Comparison of ENCODE assay signal across 27 cellular contexts in the genomic region with DNA sequence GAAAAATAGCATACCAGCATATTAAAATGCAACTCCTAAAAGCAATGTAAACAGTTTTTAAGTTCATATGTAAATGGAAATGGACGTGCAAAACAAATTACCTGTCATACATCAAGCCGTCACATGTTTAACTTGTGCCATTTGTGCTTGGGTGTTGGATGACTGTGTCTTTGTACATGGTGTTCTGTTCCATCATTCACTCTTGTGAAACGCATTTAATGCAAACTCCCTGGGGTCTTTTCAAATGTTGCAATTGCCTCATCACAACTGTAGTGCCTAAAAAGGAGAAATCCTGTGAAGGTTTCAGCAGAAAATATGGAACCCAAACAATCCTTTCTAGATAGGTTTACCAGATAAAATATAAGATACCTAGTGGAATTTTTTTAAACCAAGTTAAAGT. TPM values are rescaled to one million over a fixed set of nuclear protein-coding genes. Genes with fewer than 3 reads are reported as not detected.
"Had no signal": no experiment of that assay in that cellular context is flagged by ENCODE, and none has a peak within 500 bp of the region (broad histone marks: within the 10 kb centered on the region; RNA-seq: fewer than 3 reads in every experiment).

No MANE protein-coding gene starts in this region.

- H3K27me3 Mint-ChIP-seq: activated naive CD8-positive, alpha-beta T cell treated with anti-CD3 and anti-CD28 coated beads, Interleukin-2, amount 10 ng/mL, durations not matched to agents 7 days and 5 days had no signal

- H3K27ac Mint-ChIP-seq: activated CD8-positive, alpha-beta T cell treated with anti-CD3 and anti-CD28 coated beads, Interleukin-2, amount 10 ng/mL, durations not matched to agents 7 days and 5 days; activated naive CD8-positive, alpha-beta T cell treated with anti-CD3 and anti-CD28 coated beads, Interleukin-2, amount 10 ng/mL, durations not matched to agents 7 days and 5 days; T-helper 1 cell treated with Interleukin-12 subunit alpha and Interleukin-12 subunit beta and Interleukin-4 antibody, amounts not matched to agents 30 μg/mL and 1 μg/mL, for 36 hours had no signal

- H3K4me3 ChIP-seq: ascending aorta, body of pancreas, SJSA1 had no signal

- H3K27me3 ChIP-seq: ascending aorta, body of pancreas, SJSA1 had no signal

- H3K9me3 Mint-ChIP-seq: activated naive CD8-positive, alpha-beta T cell treated with anti-CD3 and anti-CD28 coated beads, Interleukin-2, amount 10 ng/mL, durations not matched to agents 7 days and 5 days; central memory CD8-positive, alpha-beta T cell; T-helper 1 cell treated with Interleukin-12 subunit alpha and Interleukin-12 subunit beta and Interleukin-4 antibody, amounts not matched to agents 30 μg/mL and 1 μg/mL, for 36 hours had no signal

- H3K9me3 ChIP-seq: ascending aorta, body of pancreas, SJSA1 had no signal

- ATAC-seq: activated CD4-positive, CD25-positive, alpha-beta regulatory T cell treated with anti-CD3 and anti-CD28 coated beads, Interleukin-2, amount 50 U/mL, for 24 hours; activated CD8-positive, alpha-beta T cell treated with anti-CD3 and anti-CD28 coated beads, Interleukin-2, amount 10 ng/mL, durations not matched to agents 7 days and 5 days; body of pancreas; Panc1; Right ventricle myocardium inferior had no signal

- H3K4me1 Mint-ChIP-seq: activated naive CD8-positive, alpha-beta T cell treated with anti-CD3 and anti-CD28 coated beads, Interleukin-2, amount 10 ng/mL, durations not matched to agents 7 days and 5 days had no signal

- H3K36me3 ChIP-seq: SJSA1 had no signal

- DNase-seq: activated CD4-positive, alpha-beta T cell treated with anti-CD3 and anti-CD28 coated beads for 4 hours; activated CD4-positive, alpha-beta T cell treated with anti-CD3 and anti-CD28 coated beads, Interleukin-2, amount 50 U/mL, for 4 hours; activated CD8-positive, alpha-beta memory T cell treated with anti-CD3 and anti-CD28 coated beads, Interleukin-2, amount 50 U/mL, for 48 hours; activated CD8-positive, alpha-beta T cell treated with anti-CD3 and anti-CD28 coated beads, Interleukin-2, amount 10 ng/mL, durations not matched to agents 7 days and 5 days; activated naive CD4-positive, alpha-beta T cell treated with anti-CD3 and anti-CD28 coated beads, Interleukin-2, amount 50 U/mL, for 16 hours; activated naive CD8-positive, alpha-beta T cell treated with anti-CD3 and anti-CD28 coated beads, Interleukin-2, amount 10 ng/mL, durations not matched to agents 7 days and 5 days; activated T-cell treated with anti-CD3 and anti-CD28 coated beads, Interleukin-2, amount 50 U/mL, for 1 hour; amniotic stem cell; body of pancreas; IMR-90; Kasumi-1; KBM-7; NCI-H1092; NCI-H2029; NCI-H226; NCI-H526; NCI-H82; RPMI8226 had no signal

- H3K27ac ChIP-seq: ascending aorta, body of pancreas, SJSA1 had no signal

- H3K4me3 Mint-ChIP-seq: activated CD8-positive, alpha-beta T cell treated with anti-CD3 and anti-CD28 coated beads, Interleukin-2, amount 10 ng/mL, durations not matched to agents 7 days and 5 days; activated naive CD8-positive, alpha-beta T cell treated with anti-CD3 and anti-CD28 coated beads, Interleukin-2, amount 10 ng/mL, durations not matched to agents 7 days and 5 days; central memory CD8-positive, alpha-beta T cell; T-helper 1 cell treated with Interleukin-12 subunit alpha and Interleukin-12 subunit beta and Interleukin-4 antibody, amounts not matched to agents 30 μg/mL and 1 μg/mL, for 36 hours had no signal

- H3K4me1 ChIP-seq: ascending aorta, SJSA1 had no signal

- H3K36me3 Mint-ChIP-seq: activated naive CD8-positive, alpha-beta T cell treated with anti-CD3 and anti-CD28 coated beads, Interleukin-2, amount 10 ng/mL, durations not matched to agents 7 days and 5 days had no signal

RNA-seq across cellular contexts. Expression of gene PHOX2B, which starts 52.4 kb away (rescaled TPM):
- total RNA-seq: activated CD8-positive, alpha-beta T cell treated with anti-CD3 and anti-CD28 coated beads, Interleukin-2, amount 10 ng/mL, durations not matched to agents 7 days and 5 days; activated naive CD8-positive, alpha-beta T cell treated with anti-CD3 and anti-CD28 coated beads, Interleukin-2, amount 10 ng/mL, durations not matched to agents 7 days and 5 days; ascending aorta; body of pancreas; IMR-90; NCI-H460; OCI-LY7; Right ventricle myocardium inferior; SJSA1 had no signal
- polyA plus RNA-seq: IMR-90 had no signal
